In genomic region chr16:12054868-12055267, GRCh38 we compare ENCODE assay signal across 16 cellular contexts.
DNase-seq lines count a peak whose midpoint lies in the region; ATAC-seq and TF ChIP-seq lines count a peak whose summit lies in the region.
"Had no signal": no experiment of that assay in that cellular context is flagged by ENCODE, and none has a peak within 500 bp of the region (broad histone marks: within the 10 kb centered on the region; RNA-seq: fewer than 3 reads in every experiment).

No MANE protein-coding gene starts in this region.

- TF ChIP-seq CTCF in activated B cell treated with CpG ODN at 0.5 μM for 24 hours (IDR thresholded peaks at IDR 0.05), result no peak
- no peak for TF ChIP-seq CTCF in upper lobe of left lung (IDR thresholded peaks at IDR 0.05)

- H3K4me3 ChIP-seq in right cardiac atrium (ENCODE audit: low read length), result no peak overlapping the region
- no peak overlapping the region for H3K4me3 ChIP-seq in upper lobe of left lung
- H3K4me3 ChIP-seq: MG63, PC-9 had no signal

- CTCF ChIA-PET in activated B cell treated with CpG ODN at 0.5 μM for 24 hours (lab: Charles Lee), result no interaction called here

- H3K27me3 Mint-ChIP-seq in activated B cell treated with CpG ODN at 0.5 μM for 24 hours, result no peaks in the 10 kb centered on the region
- no peaks in the 10 kb centered on the region for H3K27me3 Mint-ChIP-seq in central memory CD8-positive, alpha-beta T cell
- no peaks in the 10 kb centered on the region for H3K27me3 Mint-ChIP-seq in stimulated activated naive B cell treated with anti-CD40 and anti-IgM and Interleukin-4, amounts not matched to agents 10 μg/mL and 1 μg/mL and 100 μg/mL, for 72 hours
- H3K27me3 Mint-ChIP-seq: CD4-positive, alpha-beta T cell had no signal

- TF ChIP-seq EP300 in upper lobe of left lung (IDR thresholded peaks at IDR 0.05), result no peak

- no peak for TF ChIP-seq POLR2A in upper lobe of left lung (IDR thresholded peaks at IDR 0.05)

- H3K27ac Mint-ChIP-seq in activated B cell treated with CpG ODN at 0.5 μM for 24 hours, result peak overlapping the region; percentile 35
- H3K27ac Mint-ChIP-seq in central memory CD8-positive, alpha-beta T cell (ENCODE audit: low read depth), result peak overlapping the region; percentile 24
- H3K27ac Mint-ChIP-seq in stimulated activated naive B cell treated with anti-CD40 and anti-IgM and Interleukin-4, amounts not matched to agents 10 μg/mL and 1 μg/mL and 100 μg/mL, for 72 hours, result peak overlapping the region; percentile 25
- H3K27ac Mint-ChIP-seq: CD4-positive, alpha-beta T cell had no signal

- ATAC-seq in activated B cell treated with CpG ODN at 0.5 μM for 24 hours (ENCODE audit: low read depth), result no peak
- ATAC-seq in central memory CD8-positive, alpha-beta T cell (replicated peaks; ENCODE audit: extremely low read depth, poor library complexity, severe bottlenecking), result no peak
- no peak for ATAC-seq in stimulated activated naive B cell treated with anti-CD40 and anti-IgM and Interleukin-4, amounts not matched to agents 10 μg/mL and 1 μg/mL and 100 μg/mL, for 72 hours (replicated peaks)
- no peak for ATAC-seq in right cardiac atrium
- no peak for ATAC-seq in upper lobe of left lung (ENCODE audit: low FRiP score in 2 of 2)

- intact Hi-C loops in activated B cell treated with CpG ODN at 0.5 μM for 24 hours (cut with micrococcal nuclease) (no loop called here), right cardiac atrium (cut with DNase I) (no loop called here)

- H3K4me1 Mint-ChIP-seq in activated B cell treated with CpG ODN at 0.5 μM for 24 hours, result peaks cover 26% of the 10 kb centered on the region
- peaks cover 5% of the 10 kb centered on the region for H3K4me1 Mint-ChIP-seq in central memory CD8-positive, alpha-beta T cell
- H3K4me1 Mint-ChIP-seq in stimulated activated naive B cell treated with anti-CD40 and anti-IgM and Interleukin-4, amounts not matched to agents 10 μg/mL and 1 μg/mL and 100 μg/mL, for 72 hours, result peaks cover 34 to 51% of the 10 kb centered on the region in 2 donors

- WGBS in right cardiac atrium, result 88% methylated on average over 5 of the region's 5 CpGs
- WGBS in upper lobe of left lung, 2 donors, result 80 to 87% methylated on average over 5 of the region's 5 CpGs

- H3K27me3 ChIP-seq in right cardiac atrium (ENCODE audit: control insufficient read depth, insufficient read depth), result no peaks in the 10 kb centered on the region
- H3K27me3 ChIP-seq in upper lobe of left lung, result no peaks in the 10 kb centered on the region
- H3K27me3 ChIP-seq: BE2C, MG63 had no signal

- no peaks in the 10 kb centered on the region for H3K9me3 Mint-ChIP-seq in activated B cell treated with CpG ODN at 0.5 μM for 24 hours
- H3K9me3 Mint-ChIP-seq in central memory CD8-positive, alpha-beta T cell, result no peaks in the 10 kb centered on the region
- no peaks in the 10 kb centered on the region for H3K9me3 Mint-ChIP-seq in stimulated activated naive B cell treated with anti-CD40 and anti-IgM and Interleukin-4, amounts not matched to agents 10 μg/mL and 1 μg/mL and 100 μg/mL, for 72 hours
- H3K9me3 Mint-ChIP-seq: CD4-positive, alpha-beta T cell had no signal

- DNase-seq in activated B cell treated with CpG ODN at 0.5 μM for 24 hours (no peak), medulla oblongata (ENCODE audit: extremely low spot score) (peak; percentile 27), NCI-H1694 treated with DMSO at 0.1 percent for 48 hours (lab: John Stamatoyannopoulos, UW) (no peak), right cardiac atrium (no peak), upper lobe of left lung (no peak)
- no peak for DNase-seq in central memory CD8-positive, alpha-beta T cell (ENCODE audit: low spot score in 2 of 2)
- no peak for DNase-seq in stimulated activated naive B cell treated with anti-CD40 and anti-IgM and Interleukin-4, amounts not matched to agents 10 μg/mL and 1 μg/mL and 100 μg/mL, for 72 hours
- DNase-seq in stimulated activated CD4-positive, alpha-beta T cell treated with anti-CD3 and anti-CD28 coated beads, Interleukin-12 subunit alpha, Interleukin-12 subunit beta, amount 100 ng/mL, for 4 hours, result no peak
- DNase-seq: BE2C; CD4-positive, alpha-beta T cell; EL; MG63; NCI-H1092; NCI-H510A treated with DMSO at 0.1 percent for 48 hours; NCI-H82; PC-9 had no signal

- peaks cover 69% of the 10 kb centered on the region for H3K36me3 Mint-ChIP-seq in activated B cell treated with CpG ODN at 0.5 μM for 24 hours (ENCODE audit: low read depth)
- peaks cover 19% of the 10 kb centered on the region for H3K36me3 Mint-ChIP-seq in central memory CD8-positive, alpha-beta T cell (ENCODE audit: insufficient read depth)
- peaks cover 41 to 45% of the 10 kb centered on the region in 2 donors for H3K36me3 Mint-ChIP-seq in stimulated activated naive B cell treated with anti-CD40 and anti-IgM and Interleukin-4, amounts not matched to agents 10 μg/mL and 1 μg/mL and 100 μg/mL, for 72 hours

- POLR2A ChIA-PET in activated B cell treated with CpG ODN at 0.5 μM for 24 hours (lab: Charles Lee), result no interaction called here

- H3K4me3 Mint-ChIP-seq in activated B cell treated with CpG ODN at 0.5 μM for 24 hours, result no peak overlapping the region
- no peak overlapping the region for H3K4me3 Mint-ChIP-seq in central memory CD8-positive, alpha-beta T cell
- H3K4me3 Mint-ChIP-seq in stimulated activated naive B cell treated with anti-CD40 and anti-IgM and Interleukin-4, amounts not matched to agents 10 μg/mL and 1 μg/mL and 100 μg/mL, for 72 hours, result no peak overlapping the region
- H3K4me3 Mint-ChIP-seq: CD4-positive, alpha-beta T cell had no signal

- H3K4me1 ChIP-seq in right cardiac atrium (ENCODE audit: control insufficient read depth, insufficient read depth, low read length) (no peaks in the 10 kb centered on the region), upper lobe of left lung (peaks cover 0 to 16% (median 5%) of the 10 kb centered on the region in 4 donors)
- H3K4me1 ChIP-seq: BE2C had no signal

- H3K9me3 ChIP-seq in right cardiac atrium (ENCODE audit: control insufficient read depth, low read length) (no peaks in the 10 kb centered on the region), upper lobe of left lung (no peaks in the 10 kb centered on the region)
- H3K9me3 ChIP-seq: BE2C, MG63 had no signal

- H3K27ac ChIP-seq in right cardiac atrium (ENCODE audit: low read length), result no peak overlapping the region
- no peak overlapping the region for H3K27ac ChIP-seq in upper lobe of left lung
- H3K27ac ChIP-seq: PC-9 had no signal

- peaks cover 0 to 32% (median 11%) of the 10 kb centered on the region in 4 donors for H3K36me3 ChIP-seq in upper lobe of left lung
- H3K36me3 ChIP-seq: BE2C had no signal
